14 cellular contexts compared by ENCODE assay signal in genomic region chr19:33755314-33756020, GRCh38. TPM values are rescaled to one million over a fixed set of nuclear protein-coding genes. Genes with fewer than 3 reads are reported as not detected.
DNase-seq lines count a peak whose midpoint lies in the region; ATAC-seq and TF ChIP-seq lines count a peak whose summit lies in the region.
"Had no signal": no experiment of that assay in that cellular context is flagged by ENCODE, and none has a peak within 500 bp of the region (broad histone marks: within the 10 kb centered on the region; RNA-seq: fewer than 3 reads in every experiment).

No MANE protein-coding gene starts in this region.

- H3K9me3 Mint-ChIP-seq in activated CD4-positive, alpha-beta T cell treated with anti-CD3 and anti-CD28 coated beads, Interleukin-2, amount 10 ng/mL, durations not matched to agents 24 days and 14 days = no peaks in the 10 kb centered on the region

- 42 to 58% (median 48%) methylated on average over 22 of the region's 22 CpGs for WGBS in adrenal gland, 4 donors

- H3K27me3 ChIP-seq in adrenal gland = no peaks in the 10 kb centered on the region

- no peak overlapping the region for H3K27ac ChIP-seq in adrenal gland

- TF ChIP-seq POLR2A in adrenal gland (IDR thresholded peaks at IDR 0.05) = no peak

- no peaks in the 10 kb centered on the region for H3K4me1 ChIP-seq in adrenal gland (replicated peaks in 1 of 2)

- TF ChIP-seq CTCF in adrenal gland (IDR thresholded peaks at IDR 0.05) = no peak

- ATAC-seq in GM19023 (IDR thresholded peaks at IDR 0.05; ENCODE audit: unreplicated experiment) = no peak
- no peak for ATAC-seq in HG02623 (IDR thresholded peaks at IDR 0.05; ENCODE audit: unreplicated experiment)
- ATAC-seq: Panc1 had no signal

- no peaks in the 10 kb centered on the region for H3K4me1 Mint-ChIP-seq in activated CD4-positive, alpha-beta T cell treated with anti-CD3 and anti-CD28 coated beads, Interleukin-2, amount 10 ng/mL, durations not matched to agents 24 days and 14 days

- DNase-seq in NCI-H748 (lab: John Stamatoyannopoulos, UW; ENCODE audit: unreplicated experiment) (peak; percentile 26), NCI-H748 treated with DMSO at 0.1 percent for 48 hours (lab: John Stamatoyannopoulos, UW) (no peak), NCI-H2227 treated with DMSO at 0.1 percent for 48 hours (lab: John Stamatoyannopoulos, UW) (peak; percentile 92), kidney tubule cell (ENCODE audit: low spot score) (peak; percentile 11), adrenal gland (no peak)
- DNase-seq in activated CD4-positive, alpha-beta T cell treated with anti-CD3 and anti-CD28 coated beads, Interleukin-2, amount 10 ng/mL, durations not matched to agents 24 days and 14 days = no peak
- DNase-seq: IMR-90, Karpas-422, NCI-H1105, NCI-H1930, NCI-H2171 had no signal

- no peaks in the 10 kb centered on the region for H3K36me3 Mint-ChIP-seq in activated CD4-positive, alpha-beta T cell treated with anti-CD3 and anti-CD28 coated beads, Interleukin-2, amount 10 ng/mL, durations not matched to agents 24 days and 14 days (ENCODE audit: low read depth)

- H3K4me3 ChIP-seq in adrenal gland = no peak overlapping the region

- no peak overlapping the region for H3K27ac Mint-ChIP-seq in activated CD4-positive, alpha-beta T cell treated with anti-CD3 and anti-CD28 coated beads, Interleukin-2, amount 10 ng/mL, durations not matched to agents 24 days and 14 days

- no peaks in the 10 kb centered on the region for H3K36me3 ChIP-seq in adrenal gland (replicated peaks in 1 of 2)

- intact Hi-C loops in activated CD4-positive, alpha-beta T cell treated with anti-CD3 and anti-CD28 coated beads, Interleukin-2, amount 10 ng/mL, durations not matched to agents 24 days and 14 days (cut with micrococcal nuclease) = no loop called here
- intact Hi-C loops in adrenal gland (cut with DNase I) = no loop called here

- H3K9me3 ChIP-seq in adrenal gland (replicated peaks in 1 of 3) = no peaks in the 10 kb centered on the region

- H3K4me3 Mint-ChIP-seq in activated CD4-positive, alpha-beta T cell treated with anti-CD3 and anti-CD28 coated beads, Interleukin-2, amount 10 ng/mL, durations not matched to agents 24 days and 14 days = no peak overlapping the region

- no peaks in the 10 kb centered on the region for H3K27me3 Mint-ChIP-seq in activated CD4-positive, alpha-beta T cell treated with anti-CD3 and anti-CD28 coated beads, Interleukin-2, amount 10 ng/mL, durations not matched to agents 24 days and 14 days

RNA-seq across cellular contexts. Expression of gene KCTD15, which starts 41.2 kb away (rescaled TPM):
- total RNA-seq in activated CD4-positive, alpha-beta T cell treated with anti-CD3 and anti-CD28 coated beads, Interleukin-2, amount 10 ng/mL, durations not matched to agents 24 days and 14 days = 10.6 and 12.1 TPM in 2 replicates
- total RNA-seq in adrenal gland = 10 to 100 TPM in 5 of 8 donors, 1 to 10 TPM in 3; 3.9 to 21.7 (median 11.2) TPM
- polyA plus RNA-seq in adrenal gland = 10 to 100 TPM in 2 of 3 donors, 1 to 10 TPM in 1; 3.4 to 16.6 (median 16.4) TPM

Comparison
In these comparisons a context has a peak if more than half of its experiments do, and no peak if none do; other contexts are left out.
1. DNase-seq: peak in NCI-H748 (single experiment), NCI-H2227 treated with DMSO at 0.1 percent for 48 hours (single experiment) and kidney tubule cell (single experiment); none in NCI-H748 treated with DMSO at 0.1 percent for 48 hours (single experiment), activated CD4-positive, alpha-beta T cell treated with anti-CD3 and anti-CD28 coated beads, Interleukin-2, amount 10 ng/mL, durations not matched to agents 24 days and 14 days (single experiment) and adrenal gland (0 of 7).